Comparison of ENCODE assay signal across 29 cellular contexts in the genomic region with DNA sequence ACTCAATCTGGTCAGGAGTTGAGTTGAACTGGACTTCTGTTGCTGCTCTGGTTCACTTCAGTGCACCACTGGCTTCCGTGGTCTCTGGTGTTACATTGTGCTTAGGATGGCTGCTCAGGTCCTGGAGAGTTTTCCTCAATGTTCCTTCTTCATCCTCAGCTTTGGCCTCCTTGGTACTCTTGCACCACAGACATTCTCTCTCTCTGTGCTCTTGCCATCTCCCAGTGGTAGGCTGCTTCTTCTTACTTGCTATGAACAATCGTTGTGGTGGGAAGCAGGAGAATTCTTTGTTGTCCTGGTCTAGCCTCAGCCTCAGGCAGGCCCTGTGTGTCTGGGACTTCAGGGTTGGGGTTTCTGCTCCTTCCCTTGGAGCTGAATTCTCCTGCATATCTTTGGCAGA.
"Had no signal": no experiment of that assay in that cellular context is flagged by ENCODE, and none has a peak within 500 bp of the region (broad histone marks: within the 10 kb centered on the region; RNA-seq: fewer than 3 reads in every experiment).

No MANE protein-coding gene starts in this region.

- DNase-seq: heart right ventricle; islet precursor cell; left ventricle myocardium inferior; naive B cell; natural killer cell; nephron progenitor cell; occipital lobe; pancreas; posterior cingulate gyrus; right lobe of liver; stimulated activated CD4-positive, alpha-beta T cell treated with anti-CD3 and anti-CD28 coated beads, Interleukin-12 subunit alpha, Interleukin-12 subunit beta, amount 100 ng/mL, for 4 hours; stimulated activated CD4-positive, alpha-beta T cell treated with anti-CD3 and anti-CD28 coated beads, Interleukin-15, amount 100 ng/mL, for 24 hours; stimulated activated CD4-positive, alpha-beta T cell treated with anti-CD3 and anti-CD28 coated beads, Interleukin-2, amount 100 ng/mL, for 24 hours; stimulated activated CD4-positive, alpha-beta T cell treated with anti-CD3 and anti-CD28 coated beads, Interleukin-4, amount 100 ng/mL, for 1 hour; stimulated activated naive CD4-positive, alpha-beta T cell; tibial artery; trophoblast cell; upper lobe of right lung had no signal

- H3K4me1 ChIP-seq: heart right ventricle, left ventricle myocardium inferior, neural progenitor cell, pancreas, prostate gland, right atrium auricular region, right lobe of liver, suprapubic skin, tibial artery had no signal

- H3K9me3 ChIP-seq: heart right ventricle, left ventricle myocardium inferior, neutrophil, pancreas, prostate gland, right atrium auricular region, right lobe of liver, suprapubic skin, thoracic aorta, tibial artery, upper lobe of right lung had no signal

- H3K27me3 ChIP-seq: hepatocyte, pancreas, right atrium auricular region, right lobe of liver, suprapubic skin, upper lobe of right lung had no signal

- H3K27me3 Mint-ChIP-seq: memory B cell; naive B cell; stimulated activated naive CD8-positive, alpha-beta T cell treated with anti-CD3 and anti-CD28 coated beads, Interleukin-15, Interleukin-2, amounts not matched to agents 100 ng/mL and 50 ng/mL, for 24 hours had no signal

- H3K4me3 Mint-ChIP-seq: memory B cell; naive B cell; natural killer cell; nephron progenitor cell; neural progenitor cell; stimulated activated naive CD8-positive, alpha-beta T cell treated with anti-CD3 and anti-CD28 coated beads, Interleukin-15, Interleukin-2, amounts not matched to agents 100 ng/mL and 50 ng/mL, for 24 hours had no signal

- H3K27ac Mint-ChIP-seq: memory B cell; natural killer cell; nephron progenitor cell; neural progenitor cell; stimulated activated naive CD8-positive, alpha-beta T cell treated with anti-CD3 and anti-CD28 coated beads, Interleukin-15, Interleukin-2, amounts not matched to agents 100 ng/mL and 50 ng/mL, for 24 hours had no signal

- FAIRE-seq: pancreas, urothelium cell line had no signal

- H3K36me3 Mint-ChIP-seq: natural killer cell, neural progenitor cell had no signal

- H3K4me1 Mint-ChIP-seq: natural killer cell, nephron progenitor cell had no signal

- H3K27ac ChIP-seq: heart right ventricle, hepatocyte, left ventricle myocardium inferior, neural progenitor cell, neutrophil, pancreas, prostate gland, right atrium auricular region, right lobe of liver, skin epidermis, suprapubic skin, thoracic aorta, tibial artery, upper lobe of right lung had no signal

- H3K36me3 ChIP-seq: heart right ventricle, left ventricle myocardium inferior, neural progenitor cell, neutrophil, pancreas, prostate gland, right atrium auricular region, right lobe of liver, suprapubic skin, thoracic aorta, tibial artery, upper lobe of right lung had no signal

- H3K4me3 ChIP-seq: heart right ventricle, hepatocyte, left ventricle myocardium inferior, neural progenitor cell, pancreas, prostate gland, right atrium auricular region, right lobe of liver, skin epidermis, suprapubic skin, thoracic aorta, tibial artery, upper lobe of right lung had no signal

- ATAC-seq: heart right ventricle, natural killer cell, pancreas, right lobe of liver, upper lobe of right lung had no signal
